14 cellular contexts compared by ENCODE assay signal in the genomic region with DNA sequence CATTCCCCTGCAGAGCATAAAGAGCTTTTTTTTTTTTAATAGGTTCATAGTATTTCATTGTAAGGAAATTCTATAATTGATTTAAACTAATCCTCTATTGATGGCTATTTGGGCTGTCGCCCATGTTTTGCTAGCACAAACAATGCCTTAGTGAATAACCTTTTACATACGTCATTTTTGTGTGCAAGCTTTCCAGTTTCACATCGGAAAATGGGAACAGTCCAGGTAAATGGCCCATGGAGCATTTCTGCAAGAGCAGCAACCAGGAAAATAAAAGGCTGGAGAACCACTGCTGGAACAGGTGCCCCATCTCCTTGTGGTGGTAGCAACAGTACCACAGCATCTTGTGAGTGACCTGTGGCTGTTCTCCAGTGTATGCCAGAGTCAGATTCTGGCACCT.
"Had no signal": no experiment of that assay in that cellular context is flagged by ENCODE, and none has a peak within 500 bp of the region (broad histone marks: within the 10 kb centered on the region; RNA-seq: fewer than 3 reads in every experiment).

No MANE protein-coding gene starts in this region.

- H2AFZ ChIP-seq: hepatocyte had no signal

- ATAC-seq: activated CD4-positive, CD25-positive, alpha-beta regulatory T cell treated with anti-CD3 and anti-CD28 coated beads, Interleukin-2, amount 50 U/mL, for 24 hours; activated T-cell treated with anti-CD3 and anti-CD28 coated beads, Interleukin-2, amount 50 U/mL, for 4 hours; stimulated activated naive B cell treated with anti-CD40 and anti-IgM and Interleukin-4, amounts not matched to agents 10 μg/mL and 1 μg/mL and 100 μg/mL, for 72 hours had no signal

- FAIRE-seq: astrocyte had no signal

- H3K4me1 ChIP-seq: uterus had no signal

- H3K4me3 ChIP-seq: hepatocyte, sigmoid colon, transverse colon, uterus had no signal

- H3K36me3 ChIP-seq: sigmoid colon, transverse colon, uterus had no signal

- H3K27me3 ChIP-seq: hepatocyte, sigmoid colon, transverse colon, uterus had no signal

- H3K4me2 ChIP-seq: hepatocyte had no signal

- DNase-seq: activated CD4-positive, alpha-beta T cell treated with anti-CD3 and anti-CD28 coated beads, Interleukin-2, amount 50 U/mL, for 1 hour; activated CD8-positive, alpha-beta memory T cell treated with anti-CD3 and anti-CD28 coated beads, Interleukin-2, amount 50 U/mL, for 4 hours; activated T-cell treated with anti-CD3 and anti-CD28 coated beads, Interleukin-2, amount 50 U/mL, for 4 hours; dermis blood vessel endothelial cell; foreskin fibroblast; mammary epithelial cell; naive B cell; sigmoid colon; stimulated activated naive B cell treated with anti-CD40 and anti-IgM and Interleukin-4, amounts not matched to agents 10 μg/mL and 1 μg/mL and 100 μg/mL, for 72 hours; transverse colon; uterus had no signal

- H3K27ac ChIP-seq: hepatocyte, sigmoid colon, uterus had no signal

- H3K9me3 ChIP-seq: sigmoid colon, transverse colon, uterus had no signal
